8 cellular contexts compared by ENCODE assay signal in the genomic region with DNA sequence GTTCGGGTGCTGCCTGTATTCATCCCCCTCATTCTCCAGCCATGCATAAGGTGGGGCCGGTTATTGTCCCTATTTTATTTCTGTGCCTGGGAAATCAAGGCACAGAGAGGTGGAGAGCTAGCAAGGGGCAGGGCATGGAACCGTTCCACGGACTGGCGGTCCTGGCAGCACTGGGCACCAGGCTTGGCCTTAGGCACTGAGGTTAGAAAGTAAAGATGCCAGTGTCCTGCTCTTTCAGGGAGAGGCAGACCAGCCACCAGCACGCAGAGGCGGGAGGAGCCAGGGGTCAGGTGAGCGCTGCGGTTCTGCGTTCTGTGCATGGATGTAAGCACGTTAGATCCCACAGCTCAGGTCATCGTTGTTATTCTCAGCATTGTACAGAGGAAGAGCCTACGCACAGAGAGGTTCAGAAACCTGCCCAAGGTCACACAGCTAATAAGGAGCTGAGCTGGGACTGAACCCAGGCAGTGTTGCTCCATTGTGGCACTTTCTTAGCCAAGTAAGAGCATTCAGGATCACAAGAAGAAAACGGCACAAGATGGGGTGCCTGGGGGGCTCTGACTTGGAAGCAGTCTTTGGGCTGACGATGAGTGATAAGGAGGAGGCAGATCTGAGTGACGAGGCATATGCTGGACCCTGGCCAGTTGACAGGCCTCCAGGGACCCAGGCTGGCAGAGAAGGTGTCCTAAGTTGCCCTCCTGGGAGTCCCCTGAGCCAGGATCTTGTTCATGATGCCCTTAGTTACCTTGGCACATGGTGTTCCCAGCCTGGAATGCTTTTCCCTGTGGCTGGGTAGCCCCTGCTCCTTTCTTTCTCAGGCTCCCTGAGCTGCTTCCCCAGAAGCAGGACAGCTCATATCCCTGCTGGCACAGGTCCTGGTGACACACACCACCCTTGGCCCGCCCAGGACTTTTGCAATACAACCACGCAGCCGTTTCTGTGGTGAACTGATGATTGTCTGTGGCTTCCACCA. TPM values are rescaled to one million over a fixed set of nuclear protein-coding genes. Genes with fewer than 3 reads are reported as not detected.
A peak's percentile ranks its signal among the peaks of the same experiment; 100 is the strongest.
DNase-seq lines count a peak whose midpoint lies in the region; ATAC-seq and TF ChIP-seq lines count a peak whose summit lies in the region.

No MANE protein-coding gene starts in this region.

- no peak for ATAC-seq in GM18502 (IDR thresholded peaks at IDR 0.05; ENCODE audit: poor library complexity, unreplicated experiment)

- peak; percentile 99 for DNase-seq in GM23248
- DNase-seq in SKM-1 (lab: John Stamatoyannopoulos, UW; ENCODE audit: unreplicated experiment) = peak; percentile 38
- peak; percentile 25 for DNase-seq in glomerular endothelial cell (ENCODE audit: extremely low read depth, low read depth, low spot score)
- DNase-seq in sigmoid colon = peak; percentile 97
- no peak for DNase-seq in WERI-Rb-1
- no peak for DNase-seq in activated gamma-delta T cell treated with Interleukin-2 at 50 U/mL for 16 hours
- no peak for DNase-seq in ecto neural progenitor cell (ENCODE audit: low spot score)

- no peaks in the 10 kb centered on the region for H3K27me3 ChIP-seq in GM23248 (replicated peaks; ENCODE audit: insufficient read depth)
- no peaks in the 10 kb centered on the region for H3K27me3 ChIP-seq in sigmoid colon
- no peaks in the 10 kb centered on the region for H3K27me3 ChIP-seq in WERI-Rb-1 (ENCODE audit: insufficient read depth, low read depth, severe bottlenecking)

- H3K4me3 ChIP-seq in GM23248 = no peak overlapping the region
- no peak overlapping the region for H3K4me3 ChIP-seq in sigmoid colon
- no peak overlapping the region for H3K4me3 ChIP-seq in WERI-Rb-1 (ENCODE audit: low read depth, low read length)

- H3K4me2 ChIP-seq in GM23248 (ENCODE audit: unreplicated experiment) = peak overlapping the region; percentile 31

- no peaks in the 10 kb centered on the region for H3K79me2 ChIP-seq in GM23248 (ENCODE audit: insufficient read depth)

- peaks cover 15% of the 10 kb centered on the region for H3F3A ChIP-seq in GM23248 (ENCODE audit: insufficient read depth)

- H4K20me1 ChIP-seq in GM23248 (ENCODE audit: insufficient read depth) = no peaks in the 10 kb centered on the region

- H3K9me2 ChIP-seq in GM23248 (ENCODE audit: insufficient read depth) = no peaks in the 10 kb centered on the region

- TF ChIP-seq CTCF in sigmoid colon (IDR thresholded peaks at IDR 0.05) = peak in 1 of 4 experiments; percentile 1
- no peak for TF ChIP-seq CTCF in WERI-Rb-1 (IDR thresholded peaks at IDR 0.05; ENCODE audit: low read depth, low read length)

- no peak for TF ChIP-seq POLR2A in sigmoid colon (IDR thresholded peaks at IDR 0.05)

- H3K9me3 ChIP-seq in GM23248 (ENCODE audit: low read depth) (no peaks in the 10 kb centered on the region), sigmoid colon (no peaks in the 10 kb centered on the region), WERI-Rb-1 (ENCODE audit: severe bottlenecking) (no peaks in the 10 kb centered on the region)

- 45 to 46% methylated on average over 19 of the region's 19 CpGs for WGBS in GM23248 (ENCODE audit: low coverage in 1 of 2, low lambda C conversion rate in 2 of 2, missing lambda C conversion rate in 2 of 2), 2 experiments
- 66 to 82% methylated on average over 19 of the region's 19 CpGs for WGBS in sigmoid colon, 2 donors

- H3K27ac ChIP-seq in GM23248 = peak overlapping the region; percentile 78
- peak overlapping the region; percentile 80 to 91 (median 86) for H3K27ac ChIP-seq in sigmoid colon
- H3K27ac ChIP-seq in WERI-Rb-1 = no peak overlapping the region

- H3K36me3 ChIP-seq in GM23248 (ENCODE audit: low read depth) (no peaks in the 10 kb centered on the region), sigmoid colon (peaks cover 11 to 71% (median 27%) of the 10 kb centered on the region in 4 donors), WERI-Rb-1 (no peaks in the 10 kb centered on the region; the same call in 1 of the 2 replicates)

- H2AFZ ChIP-seq in GM23248 = no peak overlapping the region

- intact Hi-C loops in sigmoid colon (cut with DNase I) = loop anchor here (2.0 kb wide), 1 partner anchor 41 kb away; a partner anchor contains a TSS

- peaks cover 15% of the 10 kb centered on the region for H3K4me1 ChIP-seq in GM23248 (ENCODE audit: insufficient read depth)
- H3K4me1 ChIP-seq in sigmoid colon = peaks cover 0 to 38% (median 30%) of the 10 kb centered on the region in 4 donors

- in situ Hi-C loops in GM23248 (cut with MboI) = no loop called here

- TF ChIP-seq EP300 in sigmoid colon (IDR thresholded peaks at IDR 0.05) = peak in 3 of 4 donors; percentile 64 to 97 (median 85)

- peak overlapping the region; percentile 46 for H3K9ac ChIP-seq in GM23248

RNA-seq across cellular contexts. Expression of a gene that starts 41.1 kb away (rescaled TPM):
- total RNA-seq in GM23248 (2014; rRNA removed; shearing (Covaris generic)) = 47.6 and 57.6 TPM in 2 replicates
- polyA plus RNA-seq in GM23248 (2016; fragmentation: Nextera tagmentation; extraction: Ambion mirVana) = 25.3 and 27.9 TPM in 2 replicates
- total RNA-seq in glomerular endothelial cell = 37.5 and 41.1 TPM in 2 replicates
- 10 to 100 TPM; 28.1 to 69.2 (median 46.2) TPM for total RNA-seq in sigmoid colon
- 10 to 100 TPM; 16.6 to 29.8 (median 18.6) TPM for polyA plus RNA-seq in sigmoid colon

Comparison
In these comparisons a context has a peak if more than half of its experiments do, and no peak if none do; other contexts are left out.
1. DNase-seq: peak in GM23248 (single experiment), SKM-1 (single experiment), glomerular endothelial cell (single experiment) and sigmoid colon (single experiment); none in WERI-Rb-1 (single experiment), activated gamma-delta T cell treated with Interleukin-2 at 50 U/mL for 16 hours (single experiment) and ecto neural progenitor cell (single experiment).